Comparison of ENCODE assay signal across 19 cellular contexts in genomic region chr2:128523490-128523889, GRCh38.
DNase-seq lines count a peak whose midpoint lies in the region; ATAC-seq, FAIRE-seq and TF ChIP-seq lines count a peak whose summit lies in the region.
"Had no signal": no experiment of that assay in that cellular context is flagged by ENCODE, and none has a peak within 500 bp of the region (broad histone marks: within the 10 kb centered on the region; RNA-seq: fewer than 3 reads in every experiment).

No MANE protein-coding gene starts in this region.

- ATAC-seq in HG03354 (IDR thresholded peaks at IDR 0.05; ENCODE audit: poor library complexity, severe bottlenecking, unreplicated experiment): no peak

- H2BK20ac ChIP-seq in H1 (ENCODE audit: low read length): no peak overlapping the region

- TF ChIP-seq EP300 in H1 (IDR thresholded peaks at IDR 0.05; ENCODE audit: borderline replicate concordance in 1 of 2, low read depth in 2 of 2, low read length in 2 of 2) (no peak), suprapubic skin (IDR thresholded peaks at IDR 0.05) (no peak)

- no peak overlapping the region for H3K4ac ChIP-seq in H1 (replicated peaks; ENCODE audit: insufficient read length, low read depth, low read length)

- H3K14ac ChIP-seq in H1 (ENCODE audit: insufficient read length): no peak overlapping the region

- TF ChIP-seq CTCF in H1 (IDR thresholded peaks at IDR 0.05; ENCODE audit: control extremely low read depth in 1 of 3, insufficient read depth in 1 of 3, low read depth in 1 of 3, low read length in 3 of 3) (no peak), suprapubic skin (IDR thresholded peaks at IDR 0.05) (no peak), right atrium auricular region (IDR thresholded peaks at IDR 0.05) (no peak)

- H3K4me3 ChIP-seq in H7 (ENCODE audit: insufficient read depth, low read depth, low read length) (no peak overlapping the region), H1 (ENCODE audit: extremely low read depth in 1 of 4, insufficient read depth in 2 of 4, low read depth in 3 of 4, low read length in 4 of 4) (no peak overlapping the region), suprapubic skin (no peak overlapping the region), right atrium auricular region (no peak overlapping the region)
- H3K4me3 ChIP-seq: SK-N-MC had no signal

- no peak overlapping the region for H4K5ac ChIP-seq in H1 (ENCODE audit: insufficient read length, low read depth, low read length)

- peak; percentile 63 for FAIRE-seq in H1 (lab: Jason Lieb, UNC)
- FAIRE-seq: G401.6 had no signal

- POLR2A ChIA-PET in H1 (lab: Charles Lee; ENCODE audit: partially characterized antibody): no interaction called here

- no peak overlapping the region for H2BK5ac ChIP-seq in H1 (ENCODE audit: low read depth, low read length)

- no peak overlapping the region for H3K56ac ChIP-seq in H1 (replicated peaks; ENCODE audit: insufficient read length, low read depth, low read length)

- no peaks in the 10 kb centered on the region for H3K79me2 ChIP-seq in H1 (ENCODE audit: control insufficient read depth in 1 of 2, insufficient read depth in 2 of 2, low read length in 2 of 2)

- no peak overlapping the region for H2AK5ac ChIP-seq in H1 (ENCODE audit: low read depth, low read length)

- CTCF ChIA-PET in H1 (lab: Charles Lee; ENCODE audit: partially characterized antibody): interaction anchor here (1.2 to 5.3 kb wide), 4 partner anchors 10 to 55 kb away, joined by 3 to 17 read pairs (median 4); no protein-coding TSS in a partner anchor

- H3K27ac ChIP-seq in H1 (ENCODE audit: low read depth, low read length) (no peak overlapping the region), suprapubic skin (no peak overlapping the region), right atrium auricular region (no peak overlapping the region)
- H3K27ac ChIP-seq: SK-N-MC had no signal

- H4K8ac ChIP-seq in H1 (ENCODE audit: extremely low read depth, insufficient read depth, low read length): no peak overlapping the region

- H4K91ac ChIP-seq in H1 (replicated peaks; ENCODE audit: insufficient read length, low read length): no peak overlapping the region

- H3K79me1 ChIP-seq in H1 (ENCODE audit: low read depth, low read length): no peaks in the 10 kb centered on the region

- H3K4me1 ChIP-seq in H1 (replicated peaks in 1 of 4; ENCODE audit: control insufficient read depth in 3 of 4, insufficient read depth in 4 of 4, low read length in 3 of 4): peaks cover 0 to 2% (median 0%) of the 10 kb centered on the region in 4 experiments; a peak in 2 of 7 replicates
- no peaks in the 10 kb centered on the region for H3K4me1 ChIP-seq in suprapubic skin
- no peaks in the 10 kb centered on the region for H3K4me1 ChIP-seq in right atrium auricular region

- H3K9ac ChIP-seq in H1 (replicated peaks in 1 of 4; ENCODE audit: extremely low read depth in 1 of 4, low read depth in 3 of 4, low read length in 3 of 4): no peak overlapping the region

- H3K36me3 ChIP-seq in H7 (replicated peaks; ENCODE audit: control insufficient read depth, insufficient read depth, low read length) (no peaks in the 10 kb centered on the region), H1 (ENCODE audit: control insufficient read depth in 2 of 4, insufficient read depth in 4 of 4, low read length in 3 of 4) (no peaks in the 10 kb centered on the region), suprapubic skin (no peaks in the 10 kb centered on the region), right atrium auricular region (no peaks in the 10 kb centered on the region)

- H4K20me1 ChIP-seq in H1 (replicated peaks in 1 of 2; ENCODE audit: control insufficient read depth in 1 of 2, insufficient read depth in 2 of 2, low read length in 2 of 2): no peaks in the 10 kb centered on the region

- TF ChIP-seq RAD21 in H1 (IDR thresholded peaks at IDR 0.05 in 1 of 2, conservative IDR thresholded peaks at IDR 0.05 in 1 of 2; ENCODE audit: low read depth in 2 of 2, low read length in 2 of 2): no peak

- no peaks in the 10 kb centered on the region for H3K23me2 ChIP-seq in H1 (ENCODE audit: low read depth, low read length)

- H2AFZ ChIP-seq in H1 (ENCODE audit: low read length): no peak overlapping the region

- H3K23ac ChIP-seq in H1 (ENCODE audit: insufficient read length): no peak overlapping the region

- peak; percentile 45 for DNase-seq in H7
- no peak for DNase-seq in H1 (ENCODE audit: low read depth in 1 of 2, low spot score in 2 of 2)
- DNase-seq in midbrain (lab: John Stamatoyannopoulos, UW): peak; percentile 37
- no peak for DNase-seq in suprapubic skin (ENCODE audit: low spot score in 2 of 2)
- no peak for DNase-seq in stimulated activated naive CD4-positive, alpha-beta T cell (lab: John Stamatoyannopoulos, UW)
- DNase-seq in right atrium auricular region (ENCODE audit: low spot score): no peak
- DNase-seq: ACHN; CD4-positive, CD25-positive, alpha-beta regulatory T cell; COR-L47; HCEC 1CT; NCI-H1092 treated with DMSO at 0.1 percent for 48 hours; NCI-H146; NCI-H2081; NCI-H774; OCI-M1; Right ventricle myocardium superior had no signal

- H2BK120ac ChIP-seq in H1 (replicated peaks; ENCODE audit: low read depth, low read length): no peak overlapping the region

- no peak overlapping the region for H3K4me2 ChIP-seq in H1 (ENCODE audit: insufficient read depth in 1 of 2, low read depth in 2 of 2, low read length in 2 of 2)

- TF ChIP-seq POLR2A in H1 (IDR thresholded peaks at IDR 0.05; ENCODE audit: control extremely low read depth in 1 of 2, low read depth in 2 of 2, low read length in 2 of 2) (no peak), suprapubic skin (IDR thresholded peaks at IDR 0.05) (no peak)

- H3K27me3 ChIP-seq in H7 (ENCODE audit: control insufficient read depth, insufficient read depth, low read length): no peaks in the 10 kb centered on the region
- H3K27me3 ChIP-seq in H1 (replicated peaks in 1 of 4; ENCODE audit: control insufficient read depth in 3 of 4, extremely low read depth in 1 of 4, insufficient read depth in 3 of 4, low read length in 3 of 4): no peaks in the 10 kb centered on the region; a peak in 2 of 7 replicates
- H3K27me3 ChIP-seq in suprapubic skin: no peaks in the 10 kb centered on the region
- no peaks in the 10 kb centered on the region for H3K27me3 ChIP-seq in right atrium auricular region

- H3K9me3 ChIP-seq in H1 (ENCODE audit: insufficient read depth in 2 of 2, low read depth in 1 of 2, low read length in 1 of 2) (no peaks in the 10 kb centered on the region), suprapubic skin (no peaks in the 10 kb centered on the region), right atrium auricular region (no peaks in the 10 kb centered on the region)

- H2BK12ac ChIP-seq in H1 (ENCODE audit: low read depth, low read length): no peak overlapping the region

- no peak overlapping the region for H3K18ac ChIP-seq in H1 (ENCODE audit: extremely low read depth, low read length)

- no peak overlapping the region for H2BK15ac ChIP-seq in H1 (ENCODE audit: low read length)

- 78% methylated on average over 4 of the region's 4 CpGs; no CpG with 5 or more reads in 1 of the 2 experiments for WGBS in H1 (ENCODE audit: extremely low coverage in 1 of 2, insufficient coverage in 1 of 2, insufficient read length in 1 of 2, insufficient replicate concordance in 2 of 2, low coverage in 1 of 2, low lambda C conversion rate in 2 of 2, missing lambda C conversion rate in 1 of 2), 2 experiments
- WGBS in suprapubic skin: 54% methylated on average over 4 of the region's 4 CpGs

TF ChIP-seq in H1, 55 proteins besides CTCF, POLR2A, EP300 and RAD21:
- peak; percentile 44; the same call in 1 of the 2 replicates for TF ChIP-seq SP1 (IDR thresholded peaks at IDR 0.05; ENCODE audit: low read depth, low read length)
- TF ChIP-seq E2F6 (IDR thresholded peaks at IDR 0.05): no peak
- TF ChIP-seq MAX (IDR thresholded peaks at IDR 0.05): no peak

Comparison
In these comparisons a context has a peak if more than half of its experiments do, and no peak if none do; other contexts are left out.
1. DNase-seq: peak in H7 (single experiment) and midbrain (single experiment); none in H1 (0 of 2), suprapubic skin (0 of 2), stimulated activated naive CD4-positive, alpha-beta T cell (0 of 6) and right atrium auricular region (single experiment).